In the genomic region with DNA sequence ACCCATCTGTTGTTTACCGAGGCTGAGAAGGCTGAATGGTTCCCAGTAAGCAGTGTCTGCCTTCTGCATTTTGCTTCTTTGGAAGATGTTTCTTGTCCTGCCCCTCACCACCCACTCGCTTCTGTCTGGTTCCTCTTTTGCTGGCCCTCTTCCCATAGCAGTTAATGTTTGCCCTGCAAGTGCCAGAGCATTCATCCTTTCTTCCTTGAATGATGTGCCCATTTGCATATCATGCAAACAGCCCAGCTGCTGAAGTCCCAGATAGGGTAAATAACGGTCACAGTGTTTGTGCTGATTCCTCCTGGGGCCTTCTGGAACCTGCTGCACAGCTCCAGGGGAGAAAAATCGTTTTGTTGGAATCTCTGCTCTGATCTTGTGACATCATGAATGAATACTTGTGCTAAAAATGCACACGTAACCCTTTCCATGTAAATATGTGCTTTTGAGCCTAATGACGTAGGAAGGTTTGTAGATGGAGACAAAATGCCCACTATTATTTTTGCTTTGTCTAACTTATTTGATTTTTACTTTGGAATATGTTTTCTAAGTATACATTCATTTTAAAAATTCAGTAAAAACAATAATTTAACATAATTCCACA, we compare ENCODE assay signal across 11 cellular contexts.
A peak's percentile ranks its signal among the peaks of the same experiment; 100 is the strongest.
DNase-seq lines count a peak whose midpoint lies in the region; ATAC-seq, FAIRE-seq and TF ChIP-seq lines count a peak whose summit lies in the region.
"Had no signal": no experiment of that assay in that cellular context is flagged by ENCODE, and none has a peak within 500 bp of the region (broad histone marks: within the 10 kb centered on the region; RNA-seq: fewer than 3 reads in every experiment).

No MANE protein-coding gene starts in this region.

- peak overlapping the region; percentile 51; the same call in 1 of the 2 replicates for H2AFZ ChIP-seq in H1 (ENCODE audit: low read length)

- no peak overlapping the region for H3K4me3 ChIP-seq in H1 (ENCODE audit: extremely low read depth in 1 of 4, insufficient read depth in 2 of 4, low read depth in 3 of 4, low read length in 4 of 4)
- H3K4me3 ChIP-seq: esophagus muscularis mucosa had no signal

- TF ChIP-seq POLR2A in H1 (IDR thresholded peaks at IDR 0.05; ENCODE audit: control extremely low read depth in 1 of 2, low read depth in 2 of 2, low read length in 2 of 2): no peak

- POLR2A ChIA-PET in H1 (lab: Charles Lee; ENCODE audit: partially characterized antibody): no interaction called here

- TF ChIP-seq RAD21 in H1 (IDR thresholded peaks at IDR 0.05 in 1 of 2, conservative IDR thresholded peaks at IDR 0.05 in 1 of 2; ENCODE audit: low read depth in 2 of 2, low read length in 2 of 2): no peak

- H4K91ac ChIP-seq in H1 (replicated peaks; ENCODE audit: insufficient read length, low read length): no peak overlapping the region

- no peaks in the 10 kb centered on the region for H3K79me1 ChIP-seq in H1 (ENCODE audit: low read depth, low read length)

- no peaks in the 10 kb centered on the region for H3K79me2 ChIP-seq in H1 (ENCODE audit: control insufficient read depth in 1 of 2, insufficient read depth in 2 of 2, low read length in 2 of 2)

- H3K56ac ChIP-seq in H1 (replicated peaks; ENCODE audit: insufficient read length, low read depth, low read length): no peak overlapping the region

- H3K23me2 ChIP-seq in H1 (ENCODE audit: low read depth, low read length): no peaks in the 10 kb centered on the region

- H3K9me3 ChIP-seq in H1 (ENCODE audit: insufficient read depth in 2 of 2, low read depth in 1 of 2, low read length in 1 of 2): no peaks in the 10 kb centered on the region; a peak in 1 of 4 replicates

- H3K4me1 ChIP-seq in H1 (replicated peaks in 1 of 4; ENCODE audit: control insufficient read depth in 3 of 4, insufficient read depth in 4 of 4, low read length in 3 of 4): peaks cover 2 to 4% (median 3%) of the 10 kb centered on the region in 4 experiments; a peak in 6 of 7 replicates
- H3K4me1 ChIP-seq: esophagus muscularis mucosa had no signal

- WGBS in H1 (ENCODE audit: extremely low coverage in 1 of 2, insufficient coverage in 1 of 2, insufficient read length in 1 of 2, insufficient replicate concordance in 2 of 2, low coverage in 1 of 2, low lambda C conversion rate in 2 of 2, missing lambda C conversion rate in 1 of 2), 2 experiments: 64% methylated on average over 6 of the region's 6 CpGs; no CpG with 5 or more reads in 1 of the 2 experiments

- H3K27me3 ChIP-seq in H1 (replicated peaks in 1 of 4; ENCODE audit: control insufficient read depth in 3 of 4, extremely low read depth in 1 of 4, insufficient read depth in 3 of 4, low read length in 3 of 4): no peaks in the 10 kb centered on the region
- H3K27me3 ChIP-seq: esophagus muscularis mucosa had no signal

- CTCF ChIA-PET in H1 (lab: Charles Lee; ENCODE audit: partially characterized antibody): interaction anchor here (0.8 kb wide), 1 partner anchor 10 kb away, joined by 4 read pairs; no protein-coding TSS in a partner anchor

- H2BK120ac ChIP-seq in H1 (replicated peaks; ENCODE audit: low read depth, low read length): no peak overlapping the region

- no peak for TF ChIP-seq EP300 in H1 (IDR thresholded peaks at IDR 0.05; ENCODE audit: borderline replicate concordance in 1 of 2, low read depth in 2 of 2, low read length in 2 of 2)

- H3K9ac ChIP-seq in H1 (replicated peaks in 1 of 4; ENCODE audit: extremely low read depth in 1 of 4, low read depth in 3 of 4, low read length in 3 of 4): no peak overlapping the region

- no peak overlapping the region for H2AK5ac ChIP-seq in H1 (ENCODE audit: low read depth, low read length)

- 0 out of 2 replicates have a peak overlapping the region, but pooled peaks have one; percentile 4 for H2BK15ac ChIP-seq in H1 (ENCODE audit: low read length)

- no peak overlapping the region for H3K23ac ChIP-seq in H1 (ENCODE audit: insufficient read length)

- no peak overlapping the region for H4K5ac ChIP-seq in H1 (ENCODE audit: insufficient read length, low read depth, low read length)

- H4K20me1 ChIP-seq in H1 (replicated peaks in 1 of 2; ENCODE audit: control insufficient read depth in 1 of 2, insufficient read depth in 2 of 2, low read length in 2 of 2): no peaks in the 10 kb centered on the region

- peak; percentile 92 for FAIRE-seq in H1 (lab: Jason Lieb, UNC)

- DNase-seq in ACHN: peak; percentile 43
- peak; percentile 7 for DNase-seq in NCI-H1105 (lab: John Stamatoyannopoulos, UW)
- no peak for DNase-seq in H1 (ENCODE audit: low read depth in 1 of 2, low spot score in 2 of 2)
- no peak for DNase-seq in EL
- no peak for DNase-seq in LoVo (ENCODE audit: low spot score)
- no peak for DNase-seq in omental fat pad (ENCODE audit: low spot score)
- no peak for DNase-seq in GOT3 (lab: John Stamatoyannopoulos, UW)

- no peak overlapping the region for H3K4ac ChIP-seq in H1 (replicated peaks; ENCODE audit: insufficient read length, low read depth, low read length)

- no peak overlapping the region for H3K27ac ChIP-seq in H1 (ENCODE audit: low read depth, low read length)
- H3K27ac ChIP-seq: C4-2B, esophagus muscularis mucosa had no signal

- H3K4me2 ChIP-seq in H1 (ENCODE audit: insufficient read depth in 1 of 2, low read depth in 2 of 2, low read length in 2 of 2): peak overlapping the region; percentile 6 to 21; a peak in 2 of 4 replicates

- ATAC-seq in GM21360 (IDR thresholded peaks at IDR 0.05; ENCODE audit: unreplicated experiment) (peak; percentile 54), omental fat pad (ENCODE audit: low FRiP score) (no peak)
- ATAC-seq: HCT116 had no signal

- H2BK12ac ChIP-seq in H1 (ENCODE audit: low read depth, low read length): no peak overlapping the region

- H2BK20ac ChIP-seq in H1 (ENCODE audit: low read length): no peak overlapping the region

- no peak overlapping the region for H3K14ac ChIP-seq in H1 (ENCODE audit: insufficient read length)

- TF ChIP-seq CTCF in H1 (IDR thresholded peaks at IDR 0.05; ENCODE audit: control extremely low read depth in 1 of 3, insufficient read depth in 1 of 3, low read depth in 1 of 3, low read length in 3 of 3): no peak
- no peak for TF ChIP-seq CTCF in omental fat pad (IDR thresholded peaks at IDR 0.05)

- H2BK5ac ChIP-seq in H1 (ENCODE audit: low read depth, low read length): no peak overlapping the region

- H4K8ac ChIP-seq in H1 (ENCODE audit: extremely low read depth, insufficient read depth, low read length): no peak overlapping the region

- no peaks in the 10 kb centered on the region for H3K36me3 ChIP-seq in H1 (ENCODE audit: control insufficient read depth in 2 of 4, insufficient read depth in 4 of 4, low read length in 3 of 4)
- H3K36me3 ChIP-seq: esophagus muscularis mucosa had no signal

- H3K18ac ChIP-seq in H1 (ENCODE audit: extremely low read depth, low read length): no peak overlapping the region

- in situ Hi-C loops in ACHN (cut with HindIII; ENCODE audit: low pct_ligation_motif_present, low pct_unique_long_range_greater_than_20kb, low sequenced_read_pairs): no loop called here

TF ChIP-seq in H1, 55 proteins besides CTCF, POLR2A, EP300 and RAD21:
- 0 out of 2 replicates have a peak, but pooled peaks have one; percentile 49 for TF ChIP-seq TCF12 (IDR thresholded peaks at IDR 0.05; ENCODE audit: low read depth, low read length)
- no peak for TF ChIP-seq BACH1 (IDR thresholded peaks at IDR 0.05; ENCODE audit: low read length)

Comparison
In these comparisons a context has a peak if more than half of its experiments do, and no peak if none do; other contexts are left out.
1. DNase-seq: peak in ACHN (single experiment) and NCI-H1105 (single experiment); none in H1 (0 of 2), EL (single experiment), LoVo (single experiment), omental fat pad (single experiment) and GOT3 (single experiment).